In the genomic region with DNA sequence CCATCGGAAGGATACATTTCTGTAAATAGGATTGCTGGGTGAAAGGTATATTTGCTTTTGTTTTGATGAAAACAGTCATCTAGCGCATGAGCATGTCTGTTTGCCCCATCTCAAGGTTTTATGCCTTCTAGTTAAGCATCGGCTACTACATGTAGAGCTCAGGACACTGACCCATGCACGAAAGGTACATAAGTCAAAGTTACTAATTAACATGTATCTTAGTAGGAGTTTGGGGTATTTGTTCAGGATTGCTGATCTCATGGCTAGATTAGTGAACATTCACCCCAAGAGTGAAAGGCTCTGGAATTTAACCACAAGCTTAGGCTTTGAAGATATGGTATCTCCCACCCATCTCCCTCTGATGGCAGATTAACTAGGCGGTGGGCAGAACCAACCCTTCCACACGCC, we compare ENCODE assay signal across 1 cellular context.
A peak's percentile ranks its signal among the peaks of the same experiment; 100 is the strongest.
TF ChIP-seq lines count a peak whose summit lies in the region.

No MANE protein-coding gene starts in this region.

TF ChIP-seq in HepG2, 621 proteins besides CTCF, POLR2A, EP300 and RAD21 (continued from another document and continues in another):
- TF ChIP-seq, protein P1, sequence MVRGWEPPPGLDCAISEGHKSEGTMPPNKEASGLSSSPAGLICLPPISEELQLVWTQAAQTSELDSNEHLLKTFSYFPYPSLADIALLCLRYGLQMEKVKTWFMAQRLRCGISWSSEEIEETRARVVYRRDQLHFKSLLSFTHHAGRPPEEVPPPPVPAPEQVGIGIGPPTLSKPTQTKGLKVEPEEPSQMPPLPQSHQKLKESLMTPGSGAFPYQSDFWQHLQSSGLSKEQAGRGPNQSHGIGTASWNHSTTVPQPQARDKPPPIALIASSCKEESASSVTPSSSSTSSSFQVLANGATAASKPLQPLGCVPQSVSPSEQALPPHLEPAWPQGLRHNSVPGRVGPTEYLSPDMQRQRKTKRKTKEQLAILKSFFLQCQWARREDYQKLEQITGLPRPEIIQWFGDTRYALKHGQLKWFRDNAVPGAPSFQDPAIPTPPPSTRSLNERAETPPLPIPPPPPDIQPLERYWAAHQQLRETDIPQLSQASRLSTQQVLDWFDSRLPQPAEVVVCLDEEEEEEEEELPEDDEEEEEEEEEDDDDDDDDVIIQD (CRISPR knock-in tag; IDR thresholded peaks at IDR 0.05; ENCODE audit: low read depth) = peak; percentile 28; the same call in 1 of the 2 replicates
- no peak for TF ChIP-seq NCOA5 (CRISPR knock-in tag; IDR thresholded peaks at IDR 0.05)
- TF ChIP-seq, protein P2, sequence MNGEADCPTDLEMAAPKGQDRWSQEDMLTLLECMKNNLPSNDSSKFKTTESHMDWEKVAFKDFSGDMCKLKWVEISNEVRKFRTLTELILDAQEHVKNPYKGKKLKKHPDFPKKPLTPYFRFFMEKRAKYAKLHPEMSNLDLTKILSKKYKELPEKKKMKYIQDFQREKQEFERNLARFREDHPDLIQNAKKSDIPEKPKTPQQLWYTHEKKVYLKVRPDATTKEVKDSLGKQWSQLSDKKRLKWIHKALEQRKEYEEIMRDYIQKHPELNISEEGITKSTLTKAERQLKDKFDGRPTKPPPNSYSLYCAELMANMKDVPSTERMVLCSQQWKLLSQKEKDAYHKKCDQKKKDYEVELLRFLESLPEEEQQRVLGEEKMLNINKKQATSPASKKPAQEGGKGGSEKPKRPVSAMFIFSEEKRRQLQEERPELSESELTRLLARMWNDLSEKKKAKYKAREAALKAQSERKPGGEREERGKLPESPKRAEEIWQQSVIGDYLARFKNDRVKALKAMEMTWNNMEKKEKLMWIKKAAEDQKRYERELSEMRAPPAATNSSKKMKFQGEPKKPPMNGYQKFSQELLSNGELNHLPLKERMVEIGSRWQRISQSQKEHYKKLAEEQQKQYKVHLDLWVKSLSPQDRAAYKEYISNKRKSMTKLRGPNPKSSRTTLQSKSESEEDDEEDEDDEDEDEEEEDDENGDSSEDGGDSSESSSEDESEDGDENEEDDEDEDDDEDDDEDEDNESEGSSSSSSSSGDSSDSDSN (CRISPR knock-in tag; IDR thresholded peaks at IDR 0.05) = no peak
- TF ChIP-seq NFATC3 (CRISPR knock-in tag; IDR thresholded peaks at IDR 0.05) = no peak
- TF ChIP-seq ISL2 (CRISPR knock-in tag; IDR thresholded peaks at IDR 0.05) = peak; percentile 37
- TF ChIP-seq SNAI1 (CRISPR knock-in tag; IDR thresholded peaks at IDR 0.05; ENCODE audit: borderline replicate concordance) = no peak
- no peak for TF ChIP-seq RARG (CRISPR knock-in tag; IDR thresholded peaks at IDR 0.05; ENCODE audit: low read depth)
- no peak for TF ChIP-seq ZNF788 (CRISPR knock-in tag; IDR thresholded peaks at IDR 0.05; ENCODE audit: borderline replicate concordance)
- TF ChIP-seq SAFB2 (CRISPR knock-in tag; IDR thresholded peaks at IDR 0.05; ENCODE audit: borderline replicate concordance, low read depth) = no peak
- no peak for TF ChIP-seq PCBP2 (optimal IDR thresholded peaks at IDR 0.05; ENCODE audit: low read depth, low read length, poor library complexity, severe bottlenecking)
- no peak for TF ChIP-seq NR2F6 (IDR thresholded peaks at IDR 0.05)
- peak; percentile 37; the same call in 1 of the 2 replicates for TF ChIP-seq NR2F6 (CRISPR knock-in tag; IDR thresholded peaks at IDR 0.05)
- TF ChIP-seq, protein P3, sequence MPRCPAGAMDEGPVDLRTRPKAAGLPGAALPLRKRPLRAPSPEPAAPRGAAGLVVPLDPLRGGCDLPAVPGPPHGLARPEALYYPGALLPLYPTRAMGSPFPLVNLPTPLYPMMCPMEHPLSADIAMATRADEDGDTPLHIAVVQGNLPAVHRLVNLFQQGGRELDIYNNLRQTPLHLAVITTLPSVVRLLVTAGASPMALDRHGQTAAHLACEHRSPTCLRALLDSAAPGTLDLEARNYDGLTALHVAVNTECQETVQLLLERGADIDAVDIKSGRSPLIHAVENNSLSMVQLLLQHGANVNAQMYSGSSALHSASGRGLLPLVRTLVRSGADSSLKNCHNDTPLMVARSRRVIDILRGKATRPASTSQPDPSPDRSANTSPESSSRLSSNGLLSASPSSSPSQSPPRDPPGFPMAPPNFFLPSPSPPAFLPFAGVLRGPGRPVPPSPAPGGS (CRISPR knock-in tag; IDR thresholded peaks at IDR 0.05) = no peak
- no peak for TF ChIP-seq AKAP8 (CRISPR knock-in tag; IDR thresholded peaks at IDR 0.05)
- no peak for TF ChIP-seq ZNF569 (CRISPR knock-in tag; IDR thresholded peaks at IDR 0.05; ENCODE audit: borderline replicate concordance)
- no peak for TF ChIP-seq ZNF577 (CRISPR knock-in tag; IDR thresholded peaks at IDR 0.05; ENCODE audit: borderline replicate concordance, low read depth)
- TF ChIP-seq, protein P4, sequence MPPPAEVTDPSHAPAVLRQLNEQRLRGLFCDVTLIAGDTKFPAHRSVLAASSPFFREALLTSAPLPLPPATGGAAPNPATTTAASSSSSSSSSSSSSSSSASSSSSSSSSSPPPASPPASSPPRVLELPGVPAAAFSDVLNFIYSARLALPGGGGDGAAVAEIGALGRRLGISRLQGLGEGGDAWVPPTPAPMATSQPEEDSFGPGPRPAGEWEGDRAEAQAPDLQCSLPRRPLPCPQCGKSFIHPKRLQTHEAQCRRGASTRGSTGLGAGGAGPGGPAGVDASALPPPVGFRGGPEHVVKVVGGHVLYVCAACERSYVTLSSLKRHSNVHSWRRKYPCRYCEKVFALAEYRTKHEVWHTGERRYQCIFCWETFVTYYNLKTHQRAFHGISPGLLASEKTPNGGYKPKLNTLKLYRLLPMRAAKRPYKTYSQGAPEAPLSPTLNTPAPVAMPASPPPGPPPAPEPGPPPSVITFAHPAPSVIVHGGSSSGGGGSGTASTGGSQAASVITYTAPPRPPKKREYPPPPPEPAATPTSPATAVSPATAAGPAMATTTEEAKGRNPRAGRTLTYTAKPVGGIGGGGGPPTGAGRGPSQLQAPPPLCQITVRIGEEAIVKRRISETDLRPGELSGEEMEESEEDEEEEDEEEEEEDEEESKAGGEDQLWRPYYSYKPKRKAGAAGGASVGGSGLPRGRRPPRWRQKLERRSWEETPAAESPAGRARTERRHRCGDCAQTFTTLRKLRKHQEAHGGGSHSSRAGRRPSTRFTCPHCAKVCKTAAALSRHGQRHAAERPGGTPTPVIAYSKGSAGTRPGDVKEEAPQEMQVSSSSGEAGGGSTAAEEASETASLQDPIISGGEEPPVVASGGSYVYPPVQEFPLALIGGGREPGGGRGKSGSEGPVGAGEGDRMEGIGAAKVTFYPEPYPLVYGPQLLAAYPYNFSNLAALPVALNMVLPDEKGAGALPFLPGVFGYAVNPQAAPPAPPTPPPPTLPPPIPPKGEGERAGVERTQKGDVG (CRISPR knock-in tag; IDR thresholded peaks at IDR 0.05; ENCODE audit: borderline replicate concordance) = no peak
- TF ChIP-seq, protein P5, sequence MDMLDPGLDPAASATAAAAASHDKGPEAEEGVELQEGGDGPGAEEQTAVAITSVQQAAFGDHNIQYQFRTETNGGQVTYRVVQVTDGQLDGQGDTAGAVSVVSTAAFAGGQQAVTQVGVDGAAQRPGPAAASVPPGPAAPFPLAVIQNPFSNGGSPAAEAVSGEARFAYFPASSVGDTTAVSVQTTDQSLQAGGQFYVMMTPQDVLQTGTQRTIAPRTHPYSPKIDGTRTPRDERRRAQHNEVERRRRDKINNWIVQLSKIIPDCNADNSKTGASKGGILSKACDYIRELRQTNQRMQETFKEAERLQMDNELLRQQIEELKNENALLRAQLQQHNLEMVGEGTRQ (IDR thresholded peaks at IDR 0.05; ENCODE audit: low read depth, low read length) = no peak
- TF ChIP-seq, protein P5 (CRISPR knock-in tag; IDR thresholded peaks at IDR 0.05; ENCODE audit: borderline replicate concordance) = no peak
- no peak for TF ChIP-seq IKZF4 (CRISPR knock-in tag; IDR thresholded peaks at IDR 0.05; ENCODE audit: borderline replicate concordance, low read depth, not compliant biosample characterization)
- no peak for TF ChIP-seq MTF2 (CRISPR knock-in tag; IDR thresholded peaks at IDR 0.05; ENCODE audit: borderline replicate concordance)
- no peak for TF ChIP-seq ZSCAN31 (CRISPR knock-in tag; IDR thresholded peaks at IDR 0.05; ENCODE audit: low read depth)
- TF ChIP-seq, protein P6, sequence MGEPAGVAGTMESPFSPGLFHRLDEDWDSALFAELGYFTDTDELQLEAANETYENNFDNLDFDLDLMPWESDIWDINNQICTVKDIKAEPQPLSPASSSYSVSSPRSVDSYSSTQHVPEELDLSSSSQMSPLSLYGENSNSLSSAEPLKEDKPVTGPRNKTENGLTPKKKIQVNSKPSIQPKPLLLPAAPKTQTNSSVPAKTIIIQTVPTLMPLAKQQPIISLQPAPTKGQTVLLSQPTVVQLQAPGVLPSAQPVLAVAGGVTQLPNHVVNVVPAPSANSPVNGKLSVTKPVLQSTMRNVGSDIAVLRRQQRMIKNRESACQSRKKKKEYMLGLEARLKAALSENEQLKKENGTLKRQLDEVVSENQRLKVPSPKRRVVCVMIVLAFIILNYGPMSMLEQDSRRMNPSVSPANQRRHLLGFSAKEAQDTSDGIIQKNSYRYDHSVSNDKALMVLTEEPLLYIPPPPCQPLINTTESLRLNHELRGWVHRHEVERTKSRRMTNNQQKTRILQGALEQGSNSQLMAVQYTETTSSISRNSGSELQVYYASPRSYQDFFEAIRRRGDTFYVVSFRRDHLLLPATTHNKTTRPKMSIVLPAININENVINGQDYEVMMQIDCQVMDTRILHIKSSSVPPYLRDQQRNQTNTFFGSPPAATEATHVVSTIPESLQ (CRISPR knock-in tag; conservative IDR thresholded peaks at IDR 0.05) = no peak
- no peak for TF ChIP-seq ZNF24 (IDR thresholded peaks at IDR 0.05)
- no peak for TF ChIP-seq TEAD2 (CRISPR knock-in tag; IDR thresholded peaks at IDR 0.05)
- no peak for TF ChIP-seq ZNF768 (CRISPR knock-in tag; IDR thresholded peaks at IDR 0.05)
- peak; percentile 62; the same call in 1 of the 2 replicates for TF ChIP-seq RXRA (CRISPR knock-in tag; IDR thresholded peaks at IDR 0.05)
- no peak for TF ChIP-seq RFX5 (IDR thresholded peaks at IDR 0.05; ENCODE audit: low read depth, low read length)
- TF ChIP-seq HNRNPK (IDR thresholded peaks at IDR 0.05; ENCODE audit: low read depth, low read length, poor library complexity, severe bottlenecking) = no peak
- TF ChIP-seq ZFYVE20 (CRISPR knock-in tag; IDR thresholded peaks at IDR 0.05; ENCODE audit: borderline replicate concordance, low read depth) = no peak
- TF ChIP-seq U2AF2 (IDR thresholded peaks at IDR 0.05; ENCODE audit: low read depth, low read length) = no peak
- TF ChIP-seq RCOR2 (CRISPR knock-in tag; IDR thresholded peaks at IDR 0.05) = peak; percentile 53; the same call in 1 of the 2 replicates
- TF ChIP-seq, protein P7, sequence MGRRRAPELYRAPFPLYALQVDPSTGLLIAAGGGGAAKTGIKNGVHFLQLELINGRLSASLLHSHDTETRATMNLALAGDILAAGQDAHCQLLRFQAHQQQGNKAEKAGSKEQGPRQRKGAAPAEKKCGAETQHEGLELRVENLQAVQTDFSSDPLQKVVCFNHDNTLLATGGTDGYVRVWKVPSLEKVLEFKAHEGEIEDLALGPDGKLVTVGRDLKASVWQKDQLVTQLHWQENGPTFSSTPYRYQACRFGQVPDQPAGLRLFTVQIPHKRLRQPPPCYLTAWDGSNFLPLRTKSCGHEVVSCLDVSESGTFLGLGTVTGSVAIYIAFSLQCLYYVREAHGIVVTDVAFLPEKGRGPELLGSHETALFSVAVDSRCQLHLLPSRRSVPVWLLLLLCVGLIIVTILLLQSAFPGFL (CRISPR knock-in tag; IDR thresholded peaks at IDR 0.05) = no peak
- TF ChIP-seq KAT7 (CRISPR knock-in tag; IDR thresholded peaks at IDR 0.05; ENCODE audit: borderline replicate concordance) = no peak
- TF ChIP-seq, protein P8, sequence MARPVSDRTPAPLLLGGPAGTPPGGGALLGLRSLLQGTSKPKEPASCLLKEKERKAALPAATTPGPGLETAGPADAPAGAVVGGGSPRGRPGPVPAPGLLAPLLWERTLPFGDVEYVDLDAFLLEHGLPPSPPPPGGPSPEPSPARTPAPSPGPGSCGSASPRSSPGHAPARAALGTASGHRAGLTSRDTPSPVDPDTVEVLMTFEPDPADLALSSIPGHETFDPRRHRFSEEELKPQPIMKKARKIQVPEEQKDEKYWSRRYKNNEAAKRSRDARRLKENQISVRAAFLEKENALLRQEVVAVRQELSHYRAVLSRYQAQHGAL (CRISPR knock-in tag; IDR thresholded peaks at IDR 0.05; ENCODE audit: not compliant biosample characterization) = no peak
- TF ChIP-seq ZNF878 (CRISPR knock-in tag; IDR thresholded peaks at IDR 0.05) = no peak
- TF ChIP-seq NPAS2 (CRISPR knock-in tag; IDR thresholded peaks at IDR 0.05; ENCODE audit: borderline replicate concordance) = no peak
- TF ChIP-seq ZNF672 (CRISPR knock-in tag; IDR thresholded peaks at IDR 0.05) = no peak
- TF ChIP-seq JUND (CRISPR knock-in tag; IDR thresholded peaks at IDR 0.05) = no peak
- TF ChIP-seq, protein P9, sequence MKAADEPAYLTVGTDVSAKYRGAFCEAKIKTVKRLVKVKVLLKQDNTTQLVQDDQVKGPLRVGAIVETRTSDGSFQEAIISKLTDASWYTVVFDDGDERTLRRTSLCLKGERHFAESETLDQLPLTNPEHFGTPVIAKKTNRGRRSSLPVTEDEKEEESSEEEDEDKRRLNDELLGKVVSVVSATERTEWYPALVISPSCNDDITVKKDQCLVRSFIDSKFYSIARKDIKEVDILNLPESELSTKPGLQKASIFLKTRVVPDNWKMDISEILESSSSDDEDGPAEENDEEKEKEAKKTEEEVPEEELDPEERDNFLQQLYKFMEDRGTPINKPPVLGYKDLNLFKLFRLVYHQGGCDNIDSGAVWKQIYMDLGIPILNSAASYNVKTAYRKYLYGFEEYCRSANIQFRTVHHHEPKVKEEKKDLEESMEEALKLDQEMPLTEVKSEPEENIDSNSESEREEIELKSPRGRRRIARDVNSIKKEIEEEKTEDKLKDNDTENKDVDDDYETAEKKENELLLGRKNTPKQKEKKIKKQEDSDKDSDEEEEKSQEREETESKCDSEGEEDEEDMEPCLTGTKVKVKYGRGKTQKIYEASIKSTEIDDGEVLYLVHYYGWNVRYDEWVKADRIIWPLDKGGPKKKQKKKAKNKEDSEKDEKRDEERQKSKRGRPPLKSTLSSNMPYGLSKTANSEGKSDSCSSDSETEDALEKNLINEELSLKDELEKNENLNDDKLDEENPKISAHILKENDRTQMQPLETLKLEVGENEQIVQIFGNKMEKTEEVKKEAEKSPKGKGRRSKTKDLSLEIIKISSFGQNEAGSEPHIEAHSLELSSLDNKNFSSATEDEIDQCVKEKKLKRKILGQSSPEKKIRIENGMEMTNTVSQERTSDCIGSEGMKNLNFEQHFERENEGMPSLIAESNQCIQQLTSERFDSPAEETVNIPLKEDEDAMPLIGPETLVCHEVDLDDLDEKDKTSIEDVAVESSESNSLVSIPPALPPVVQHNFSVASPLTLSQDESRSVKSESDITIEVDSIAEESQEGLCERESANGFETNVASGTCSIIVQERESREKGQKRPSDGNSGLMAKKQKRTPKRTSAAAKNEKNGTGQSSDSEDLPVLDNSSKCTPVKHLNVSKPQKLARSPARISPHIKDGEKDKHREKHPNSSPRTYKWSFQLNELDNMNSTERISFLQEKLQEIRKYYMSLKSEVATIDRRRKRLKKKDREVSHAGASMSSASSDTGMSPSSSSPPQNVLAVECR (CRISPR knock-in tag; IDR thresholded peaks at IDR 0.05; ENCODE audit: borderline replicate concordance) = no peak
- TF ChIP-seq ZNF230 (CRISPR knock-in tag; IDR thresholded peaks at IDR 0.05) = no peak
